ENCODE assay signal across 23 cellular contexts in the genomic region with DNA sequence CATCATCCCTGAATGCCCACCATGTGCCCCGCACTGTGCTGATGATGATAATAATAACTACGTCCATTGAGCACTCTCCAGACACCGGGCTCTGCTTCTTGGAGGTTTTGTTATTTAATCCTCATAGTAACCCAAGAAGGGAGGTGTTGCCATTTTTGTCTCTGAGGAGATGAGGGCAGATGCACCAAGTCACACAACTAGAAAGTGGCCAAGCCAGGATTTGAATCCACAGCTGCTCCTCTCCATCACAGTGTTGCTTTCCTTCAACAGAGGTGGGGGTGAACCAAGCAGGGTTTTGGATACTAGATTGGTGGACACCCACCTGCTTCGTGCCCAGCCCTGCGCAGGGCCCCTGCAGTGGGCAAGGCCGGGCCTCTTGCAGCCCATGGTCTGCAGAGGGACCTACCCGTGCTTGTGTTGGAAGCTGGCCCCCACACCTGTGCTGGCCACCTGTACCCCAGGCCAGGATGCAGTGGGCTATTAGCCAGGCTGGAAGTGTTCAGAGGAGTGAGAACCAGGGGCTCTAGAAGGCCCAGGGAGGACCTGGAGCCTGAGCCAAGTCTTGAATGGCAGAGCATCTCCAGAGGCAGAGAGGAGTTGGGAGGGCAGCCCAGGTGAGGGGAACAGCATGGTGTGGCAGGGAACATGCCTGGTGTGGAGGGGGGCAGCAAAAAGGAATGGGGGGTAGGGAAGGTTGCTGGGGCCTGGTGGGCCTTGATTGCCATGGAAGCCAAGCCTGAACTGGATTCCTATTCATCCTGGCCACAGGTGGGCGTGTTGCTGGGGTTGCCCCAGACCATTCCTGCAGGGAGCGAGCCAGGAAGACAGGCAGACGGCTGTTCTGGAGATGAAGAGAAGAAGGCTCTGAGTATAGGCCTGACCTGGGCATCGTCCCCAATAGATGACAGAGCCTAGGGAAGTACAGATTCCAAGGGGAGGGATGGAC. TPM values are rescaled to one million over a fixed set of nuclear protein-coding genes. Genes with fewer than 3 reads are reported as not detected.
A peak's percentile ranks its signal among the peaks of the same experiment; 100 is the strongest.
DNase-seq lines count a peak whose midpoint lies in the region; ATAC-seq and TF ChIP-seq lines count a peak whose summit lies in the region.
"Had no signal": no experiment of that assay in that cellular context is flagged by ENCODE, and none has a peak within 500 bp of the region (broad histone marks: within the 10 kb centered on the region; RNA-seq: fewer than 3 reads in every experiment).

No MANE protein-coding gene starts in this region.

- H4K8ac ChIP-seq in mesendoderm (ENCODE audit: low read depth, low read length) = no peak overlapping the region

- H3K4me3 Mint-ChIP-seq in activated T-cell treated with anti-CD3 and anti-CD28 coated beads, Interleukin-2, amount 50 U/mL, for 24 hours = peak overlapping the region; percentile 39
- H3K4me3 Mint-ChIP-seq in T-cell = peak overlapping the region in 2 of 3 donors; percentile 29 to 49
- H3K4me3 Mint-ChIP-seq: activated T-cell treated with anti-CD3 and anti-CD28 coated beads, Interleukin-2, amount 50 U/mL, for 72 hours had no signal

- no peak overlapping the region for H2AFZ ChIP-seq in Karpas-422 (ENCODE audit: low read length)

- H3K4ac ChIP-seq in mesendoderm (ENCODE audit: low read depth, low read length) = no peak overlapping the region

- no peaks in the 10 kb centered on the region for H3K79me2 ChIP-seq in mesendoderm (ENCODE audit: control insufficient read depth, insufficient read depth, low read length)
- H3K79me2 ChIP-seq in Karpas-422 (ENCODE audit: low read length) = peaks cover 28% of the 10 kb centered on the region

- H3K9me3 ChIP-seq in skeletal muscle tissue (ENCODE audit: control insufficient read depth in 3 of 3, low read length in 3 of 3) (no peaks in the 10 kb centered on the region), Karpas-422 (ENCODE audit: low read length) (no peaks in the 10 kb centered on the region)
- H3K9me3 ChIP-seq: BLaER1 treated with 17β-estradiol and CSF1 and Interleukin-3, amounts not matched to agents 10 nM and 100 nM; vagina had no signal

- H3K4me1 ChIP-seq in mesendoderm (ENCODE audit: control insufficient read depth, low read depth, low read length) (peaks cover 2% of the 10 kb centered on the region), skeletal muscle tissue (ENCODE audit: control insufficient read depth in 3 of 3, insufficient read depth in 3 of 3, low read length in 3 of 3) (peaks cover 19 to 40% (median 24%) of the 10 kb centered on the region in 3 donors), Karpas-422 (ENCODE audit: low read length) (peaks cover 26% of the 10 kb centered on the region)
- H3K4me1 ChIP-seq: foreskin keratinocyte had no signal

- no peak overlapping the region for H3K4me3 ChIP-seq in mesendoderm (ENCODE audit: low read length)
- no peak overlapping the region for H3K4me3 ChIP-seq in skeletal muscle tissue (ENCODE audit: low read length in 3 of 3)
- H3K4me3 ChIP-seq in Karpas-422 (ENCODE audit: low read length) = no peak overlapping the region
- no peak overlapping the region for H3K4me3 ChIP-seq in foreskin fibroblast (ENCODE audit: low read depth in 1 of 2, low read length in 2 of 2)
- H3K4me3 ChIP-seq: BLaER1 treated with 17β-estradiol and CSF1 and Interleukin-3, amounts not matched to agents 10 nM and 100 nM had no signal

- H2BK120ac ChIP-seq in mesendoderm (ENCODE audit: low read depth, low read length) = no peak overlapping the region

- H3K36me3 Mint-ChIP-seq in activated T-cell treated with anti-CD3 and anti-CD28 coated beads, Interleukin-2, amount 50 U/mL, for 24 hours (ENCODE audit: low read depth) = peaks cover 67% of the 10 kb centered on the region
- peaks cover 5% of the 10 kb centered on the region for H3K36me3 Mint-ChIP-seq in T-cell

- no peaks in the 10 kb centered on the region for H3K27me3 Mint-ChIP-seq in activated T-cell treated with anti-CD3 and anti-CD28 coated beads, Interleukin-2, amount 50 U/mL, for 24 hours
- H3K27me3 Mint-ChIP-seq in T-cell = no peaks in the 10 kb centered on the region
- H3K27me3 Mint-ChIP-seq: activated CD8-positive, alpha-beta T cell treated with anti-CD3 and anti-CD28 coated beads for 36 hours had no signal

- no peaks in the 10 kb centered on the region for H3K27me3 ChIP-seq in mesendoderm (ENCODE audit: insufficient read depth, low read length, poor library complexity)
- no peaks in the 10 kb centered on the region for H3K27me3 ChIP-seq in skeletal muscle tissue (ENCODE audit: control insufficient read depth in 3 of 3, insufficient read depth in 3 of 3, low read length in 3 of 3)
- H3K27me3 ChIP-seq in Karpas-422 (ENCODE audit: low read length) = no peaks in the 10 kb centered on the region
- H3K27me3 ChIP-seq: BLaER1 treated with 17β-estradiol and CSF1 and Interleukin-3, amounts not matched to agents 10 nM and 100 nM; dorsolateral prefrontal cortex; foreskin keratinocyte; vagina had no signal

- H3K56ac ChIP-seq in mesendoderm (ENCODE audit: low read length) = peak overlapping the region; percentile 13

- no CpG with 5 or more reads among the region's 11 CpGs for WGBS in mesendoderm (ENCODE audit: extremely low coverage, insufficient coverage, low lambda C conversion rate)

- CTCF ChIA-PET in T-cell (lab: Charles Lee) = interaction anchor here in 1 of 2 donors (0.5 kb wide), 1 partner anchor 11 kb away, joined by 4 read pairs; the partner anchor contains the start of gene PELI3

- no peak for DNase-seq in activated T-cell treated with anti-CD3 and anti-CD28 coated beads, Interleukin-2, amount 50 U/mL, for 24 hours
- no peak for DNase-seq in activated T-cell treated with anti-CD3 and anti-CD28 coated beads, Interleukin-2, amount 50 U/mL, for 1 hour
- no peak for DNase-seq in T-cell
- no peak for DNase-seq in mesendoderm
- no peak for DNase-seq in Karpas-422
- DNase-seq in foreskin fibroblast = no peak
- no peak for DNase-seq in cerebellum (ENCODE audit: low spot score)
- DNase-seq: activated CD8-positive, alpha-beta T cell treated with anti-CD3 and anti-CD28 coated beads for 36 hours; activated T-cell treated with anti-CD3 and anti-CD28 coated beads, Interleukin-2, amount 50 U/mL, for 72 hours; dorsolateral prefrontal cortex; foreskin keratinocyte; mammary epithelial cell; NCI-H1092; retina; stimulated activated CD4-positive, alpha-beta T cell treated with anti-CD3 and anti-CD28 coated beads, Interleukin-12 subunit alpha, Interleukin-12 subunit beta, amount 100 ng/mL, for 4 hours; stimulated activated CD8-positive, alpha-beta memory T cell treated with anti-CD3 and anti-CD28 coated beads, Interleukin-4, amount 100 ng/mL, for 48 hours had no signal

- no peak overlapping the region for H2BK5ac ChIP-seq in mesendoderm (ENCODE audit: low read length)

- no peak overlapping the region for H3K27ac Mint-ChIP-seq in activated T-cell treated with anti-CD3 and anti-CD28 coated beads, Interleukin-2, amount 50 U/mL, for 24 hours
- H3K27ac Mint-ChIP-seq in T-cell = peak overlapping the region in 1 of 2 donors; percentile 55
- H3K27ac Mint-ChIP-seq: activated CD8-positive, alpha-beta T cell treated with anti-CD3 and anti-CD28 coated beads for 36 hours; activated T-cell treated with anti-CD3 and anti-CD28 coated beads, Interleukin-2, amount 50 U/mL, for 72 hours had no signal

- no peak overlapping the region for H3K18ac ChIP-seq in mesendoderm (ENCODE audit: low read length)

- H3K27ac ChIP-seq in mesendoderm (ENCODE audit: low read depth, low read length) (no peak overlapping the region), skeletal muscle tissue (ENCODE audit: low read depth, low read length) (no peak overlapping the region), Karpas-422 (ENCODE audit: low read length) (no peak overlapping the region)
- H3K27ac ChIP-seq: BLaER1 treated with 17β-estradiol and CSF1 and Interleukin-3, amounts not matched to agents 10 nM and 100 nM; epithelial cell of prostate; foreskin keratinocyte; KMS-11; vagina had no signal

- peak overlapping the region; percentile 18 for H3K23ac ChIP-seq in mesendoderm (ENCODE audit: low read length)

- POLR2A ChIA-PET in T-cell (lab: Charles Lee) = no interaction called here

- TF ChIP-seq CTCF in foreskin fibroblast (IDR thresholded peaks at IDR 0.05; ENCODE audit: low read depth, low read length) = no peak

- H3K4me1 Mint-ChIP-seq in activated T-cell treated with anti-CD3 and anti-CD28 coated beads, Interleukin-2, amount 50 U/mL, for 24 hours (ENCODE audit: low read depth) = peaks cover 27% of the 10 kb centered on the region
- H3K4me1 Mint-ChIP-seq in T-cell = peaks cover 20 to 26% (median 25%) of the 10 kb centered on the region in 3 donors

- no peaks in the 10 kb centered on the region for H3K9me2 ChIP-seq in Karpas-422 (replicated peaks; ENCODE audit: insufficient read depth, low read length)

- no peak overlapping the region for H3K4me2 ChIP-seq in mesendoderm (ENCODE audit: low read length)
- H3K4me2 ChIP-seq in Karpas-422 (ENCODE audit: low read depth, low read length, poor library complexity, severe bottlenecking) = no peak overlapping the region
- H3K4me2 ChIP-seq: KMS-11 had no signal

- H2BK15ac ChIP-seq in mesendoderm (replicated peaks; ENCODE audit: low read depth) = no peak overlapping the region

- H3K9me3 Mint-ChIP-seq in activated T-cell treated with anti-CD3 and anti-CD28 coated beads, Interleukin-2, amount 50 U/mL, for 24 hours = no peaks in the 10 kb centered on the region
- no peaks in the 10 kb centered on the region for H3K9me3 Mint-ChIP-seq in T-cell
- H3K9me3 Mint-ChIP-seq: activated CD8-positive, alpha-beta T cell treated with anti-CD3 and anti-CD28 coated beads for 36 hours; activated T-cell treated with anti-CD3 and anti-CD28 coated beads, Interleukin-2, amount 50 U/mL, for 72 hours had no signal

- H4K20me1 ChIP-seq in Karpas-422 (ENCODE audit: insufficient read depth, low read depth, low read length) = peaks cover 3% of the 10 kb centered on the region; the same call in 1 of the 2 replicates

- no peak overlapping the region for H3K9ac ChIP-seq in mesendoderm (ENCODE audit: low read length)
- peak overlapping the region in 2 of 3 donors; percentile 17 to 40 for H3K9ac ChIP-seq in skeletal muscle tissue (ENCODE audit: low read depth in 1 of 3, low read length in 3 of 3)
- no peak overlapping the region for H3K9ac ChIP-seq in Karpas-422 (ENCODE audit: low read length)
- H3K9ac ChIP-seq: KMS-11 had no signal

- no peak overlapping the region for H2AK5ac ChIP-seq in mesendoderm (ENCODE audit: low read length)

- peaks cover 4% of the 10 kb centered on the region for H3K79me1 ChIP-seq in mesendoderm (ENCODE audit: low read length)

- H4K5ac ChIP-seq in mesendoderm (ENCODE audit: low read length) = no peak overlapping the region

- H3K36me3 ChIP-seq in mesendoderm (ENCODE audit: control insufficient read depth, insufficient read depth, low read length) (no peaks in the 10 kb centered on the region), skeletal muscle tissue (ENCODE audit: control insufficient read depth in 3 of 3, insufficient read depth in 3 of 3, low read length in 3 of 3) (peaks cover 22 to 25% (median 24%) of the 10 kb centered on the region in 3 donors), Karpas-422 (ENCODE audit: insufficient read depth, low read length) (no peaks in the 10 kb centered on the region)

- ATAC-seq in T-cell (replicated peaks in 1 of 4) = no peak
- ATAC-seq: activated CD8-positive, alpha-beta T cell treated with anti-CD3 and anti-CD28 coated beads for 36 hours; activated T-cell treated with anti-CD3 and anti-CD28 coated beads, Interleukin-2, amount 50 U/mL, for 72 hours; foreskin keratinocyte had no signal

RNA-seq across cellular contexts. Expression of gene DPP3, which starts 2.7 kb away (rescaled TPM):
- total RNA-seq in T-cell (10 to 100 TPM; 20.7 to 34.6 (median 29.5) TPM), skeletal muscle tissue (26.1 TPM), cerebellum (22.2 TPM)
- 37.0 TPM for polyA plus RNA-seq in mesendoderm (2013, experiment 1 of 2)
- polyA plus RNA-seq in mesendoderm (2013, experiment 2 of 2) = 37.5 TPM
- total RNA-seq in Karpas-422 (2014; rRNA removed; shearing (Covaris generic); ENCODE audit: low replicate concordance) = 77.9 and 91.5 TPM in 2 replicates

RNA-seq across cellular contexts. Expression of gene PELI3, which starts 10.8 kb away (rescaled TPM):
- total RNA-seq in T-cell = 10 to 100 TPM; 12.9 to 22.0 (median 13.8) TPM
- 3.1 TPM for polyA plus RNA-seq in mesendoderm (2013, experiment 1 of 2)
- 3.4 TPM for polyA plus RNA-seq in mesendoderm (2013, experiment 2 of 2)
- 9.4 TPM for total RNA-seq in skeletal muscle tissue
- 5.6 and 6.7 TPM in 2 replicates for total RNA-seq in Karpas-422 (2014; rRNA removed; shearing (Covaris generic); ENCODE audit: low replicate concordance)
- total RNA-seq in cerebellum = 12.2 TPM

RNA-seq across cellular contexts. Expression of gene BBS1, which starts 32.9 kb away (rescaled TPM):
- 10 to 100 TPM; 17.0 to 41.6 (median 34.9) TPM for total RNA-seq in T-cell
- polyA plus RNA-seq in mesendoderm (2013, experiment 1 of 2) = 9.1 TPM
- polyA plus RNA-seq in mesendoderm (2013, experiment 2 of 2) = 9.0 TPM
- total RNA-seq in skeletal muscle tissue = 14.6 TPM
- total RNA-seq in Karpas-422 (2014; rRNA removed; shearing (Covaris generic); ENCODE audit: low replicate concordance) = 9.1 and 37.3 TPM in 2 replicates
- total RNA-seq in cerebellum = 64.4 TPM

RNA-seq across cellular contexts. Expression of gene MRPL11, which starts 38.9 kb away (rescaled TPM):
- total RNA-seq in T-cell (10 to 100 TPM; 23.5 to 29.4 (median 27.2) TPM), skeletal muscle tissue (27.1 TPM), cerebellum (13.1 TPM)
- 214 TPM for polyA plus RNA-seq in mesendoderm (2013, experiment 1 of 2)
- 214 TPM for polyA plus RNA-seq in mesendoderm (2013, experiment 2 of 2)
- total RNA-seq in Karpas-422 (2014; rRNA removed; shearing (Covaris generic); ENCODE audit: low replicate concordance) = 69.6 and 80.4 TPM in 2 replicates

RNA-seq across cellular contexts. Expression of gene NPAS4, which starts 56.7 kb away (rescaled TPM):
- total RNA-seq in T-cell = not detected
- polyA plus RNA-seq in mesendoderm (2013, experiment 1 of 2) = 0.51 TPM
- 0.32 TPM for polyA plus RNA-seq in mesendoderm (2013, experiment 2 of 2)
- under 0.01 TPM for total RNA-seq in skeletal muscle tissue
- total RNA-seq in Karpas-422 (2014; rRNA removed; shearing (Covaris generic); ENCODE audit: low replicate concordance) = not detected in 2 replicates
- 0.18 TPM for total RNA-seq in cerebellum
- total RNA-seq: A673; activated T-cell treated with anti-CD3 and anti-CD28 coated beads, Interleukin-2, amount 50 U/mL, for 72 hours; foreskin keratinocyte; kidney epithelial cell; vagina had no signal
- polyA plus RNA-seq: foreskin keratinocyte, mammary epithelial cell had no signal

Comparison
In these comparisons a context has a peak if more than half of its experiments do, and no peak if none do; other contexts are left out.
1. H3K9ac ChIP-seq: peak in skeletal muscle tissue (2 of 3); none in mesendoderm (single experiment) and Karpas-422 (single experiment).